Comparison of ENCODE assay signal across 21 cellular contexts in the genomic region with DNA sequence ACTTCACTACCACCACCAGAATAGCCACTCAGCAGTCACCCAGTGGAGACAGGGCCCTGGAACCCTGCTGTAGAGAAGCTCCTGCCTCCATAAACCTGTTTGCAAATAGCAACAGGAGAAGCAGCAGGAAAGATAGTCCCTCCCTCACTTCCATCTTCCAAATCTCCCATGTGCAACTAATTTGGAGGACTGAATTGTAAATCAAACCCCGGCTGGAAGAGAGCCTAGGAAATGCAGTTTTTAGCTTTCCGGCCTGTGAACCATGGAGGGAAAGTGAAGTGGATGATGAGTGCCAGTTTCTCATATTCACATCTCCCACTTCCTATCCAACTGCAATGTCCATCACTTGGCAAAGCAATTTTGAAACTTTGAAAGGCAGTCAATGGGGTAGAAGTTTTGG.
"Had no signal": no experiment of that assay in that cellular context is flagged by ENCODE, and none has a peak within 500 bp of the region (broad histone marks: within the 10 kb centered on the region; RNA-seq: fewer than 3 reads in every experiment).

No MANE protein-coding gene starts in this region.

- H3K9me3 ChIP-seq: colonic mucosa, esophagus squamous epithelium, gastroesophageal sphincter, left ventricle myocardium inferior, lower lobe of right lung, ovary, right atrium auricular region, stomach, thoracic aorta, transverse colon had no signal

- ATAC-seq: gastroesophageal sphincter, left cardiac atrium, lower lobe of right lung, natural killer cell had no signal

- H3K4me2 ChIP-seq: neural progenitor cell had no signal

- FAIRE-seq: kidney, small intestine had no signal

- H2AFZ ChIP-seq: neural progenitor cell had no signal

- H3K27me3 ChIP-seq: colonic mucosa, esophagus squamous epithelium, gastroesophageal sphincter, neural progenitor cell, ovary, right atrium auricular region, stomach, transverse colon had no signal

- H3K27ac ChIP-seq: colonic mucosa, gastroesophageal sphincter, left ventricle myocardium inferior, lower lobe of right lung, neural progenitor cell, ovary, right atrium auricular region, stomach, thoracic aorta, transverse colon had no signal

- DNase-seq: colonic mucosa; dermis blood vessel endothelial cell; esophagus squamous epithelium; glutamatergic neuron; kidney; left cardiac atrium; left ventricle myocardium inferior; lower lobe of right lung; natural killer cell; nucleus accumbens; ovary; small intestine; stimulated activated CD4-positive, alpha-beta T cell treated with anti-CD3 and anti-CD28 coated beads, Interleukin-12 subunit alpha, Interleukin-12 subunit beta, amount 100 ng/mL, for 4 hours; stimulated activated naive CD4-positive, alpha-beta T cell; stomach; substantia nigra; transverse colon had no signal

- H3K9ac ChIP-seq: neural progenitor cell had no signal

- H3K4me1 ChIP-seq: colonic mucosa, neural progenitor cell, transverse colon had no signal

- H3K4me3 ChIP-seq: colonic mucosa, esophagus squamous epithelium, gastroesophageal sphincter, left ventricle myocardium inferior, lower lobe of right lung, neural progenitor cell, ovary, right atrium auricular region, stomach, thoracic aorta, transverse colon had no signal

- H3K36me3 ChIP-seq: colonic mucosa, esophagus squamous epithelium, gastroesophageal sphincter, left ventricle myocardium inferior, lower lobe of right lung, neural progenitor cell, ovary, right atrium auricular region, stomach, thoracic aorta, transverse colon had no signal
